ENCODE assay signal across 8 cellular contexts in the genomic region with DNA sequence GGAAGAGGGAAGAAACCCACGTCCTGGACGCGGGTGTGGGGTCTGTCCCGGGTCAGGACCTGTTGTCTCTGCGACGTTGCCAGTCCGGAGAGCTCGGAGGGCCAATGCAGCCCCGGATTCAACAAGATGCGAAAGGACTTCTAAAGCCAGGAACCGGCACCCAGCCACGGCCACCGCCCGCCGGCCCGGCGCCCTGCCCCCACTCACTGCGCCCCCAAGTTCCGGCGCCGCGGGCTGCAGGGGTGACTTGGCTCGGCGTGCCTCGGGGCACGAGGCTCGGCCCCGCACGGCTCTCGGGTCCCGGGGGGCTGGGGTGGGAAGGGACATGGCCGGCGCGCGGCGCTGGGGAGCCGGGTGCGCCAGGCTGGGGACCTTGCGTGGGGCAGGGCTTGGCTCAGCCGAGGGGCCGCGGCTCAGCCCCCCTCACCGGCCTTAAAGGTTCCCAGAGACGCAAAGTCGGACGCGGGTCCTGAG. TPM values are rescaled to one million over a fixed set of nuclear protein-coding genes. Genes with fewer than 3 reads are reported as not detected.
DNase-seq lines count a peak whose midpoint lies in the region; ATAC-seq and TF ChIP-seq lines count a peak whose summit lies in the region.

No MANE protein-coding gene starts in this region.

- peaks cover 6% of the 10 kb centered on the region for H3K27me3 Mint-ChIP-seq in HFFc6 (ENCODE audit: insufficient read depth)

- TF ChIP-seq CTCF in HFFc6 (IDR thresholded peaks at IDR 0.05) (no peak), coronary artery (IDR thresholded peaks at IDR 0.05) (no peak), mucosa of descending colon (IDR thresholded peaks at IDR 0.05) (no peak)

- peaks cover 40% of the 10 kb centered on the region for H3K4me1 Mint-ChIP-seq in HFFc6 (ENCODE audit: low read depth)

- DNase-seq in AG08396 (ENCODE audit: low spot score) = peak; percentile 62
- no peak for DNase-seq in HFFc6
- DNase-seq in coronary artery (ENCODE audit: low spot score) = no peak
- peak in 1 of 3 donors; percentile 45 for DNase-seq in mucosa of descending colon
- DNase-seq in NCI-H1105 (lab: John Stamatoyannopoulos, UW) = no peak
- no peak for DNase-seq in nucleus accumbens (lab: John Stamatoyannopoulos, UW)
- no peak for DNase-seq in NCI-H2029 (lab: John Stamatoyannopoulos, UW)

- H3K36me3 Mint-ChIP-seq in HFFc6 (ENCODE audit: low read depth) = peaks cover 22% of the 10 kb centered on the region

- H3K4me1 ChIP-seq in mucosa of descending colon (ENCODE audit: low read depth) = peaks cover 20% of the 10 kb centered on the region

- H3K27ac Mint-ChIP-seq in HFFc6 = peak overlapping the region; percentile 69

- H3K27ac ChIP-seq in coronary artery = peak overlapping the region; percentile 45 to 77

- no peaks in the 10 kb centered on the region for H3K9me3 ChIP-seq in mucosa of descending colon

- no peaks in the 10 kb centered on the region for H3K36me3 ChIP-seq in mucosa of descending colon (ENCODE audit: low read depth)

- no peaks in the 10 kb centered on the region for H3K9me3 Mint-ChIP-seq in HFFc6

- intact Hi-C loops in mucosa of descending colon (cut with DNase I, micrococcal nuclease) = no loop called here

- H3K4me3 Mint-ChIP-seq in HFFc6 = peak overlapping the region; percentile 89

- peak overlapping the region; percentile 87 for H3K4me3 ChIP-seq in coronary artery
- peak overlapping the region; percentile 30 for H3K4me3 ChIP-seq in mucosa of descending colon

- peak; percentile 18 for ATAC-seq in mucosa of descending colon
- no peak for ATAC-seq in HG02885 (IDR thresholded peaks at IDR 0.05; ENCODE audit: poor library complexity, unreplicated experiment)

RNA-seq across cellular contexts. Expression of a gene that starts 51.8 kb away (rescaled TPM):
- total RNA-seq in HFFc6 (2021; fragmentation: NEBNext Ultra II Directional; extraction: Animal tissue kit (Norgen Biotek cat#: 25700)) = 10 to 100 TPM; 14.6 to 19.6 (median 16.1) TPM
- total RNA-seq in mucosa of descending colon = 10 to 100 TPM; 27.6 to 35.3 (median 31.9) TPM

RNA-seq across cellular contexts. Expression of a gene that starts 53.9 kb away (rescaled TPM):
- 10 to 100 TPM in 2 of 6 experiments, 1 to 10 TPM in 4; 8.2 to 11.1 (median 9.7) TPM for total RNA-seq in HFFc6 (2021; fragmentation: NEBNext Ultra II Directional; extraction: Animal tissue kit (Norgen Biotek cat#: 25700))
- total RNA-seq in mucosa of descending colon = 1 to 10 TPM; 7.0 to 8.7 (median 8.1) TPM
